Comparison of ENCODE assay signal across 8 cellular contexts in the genomic region with DNA sequence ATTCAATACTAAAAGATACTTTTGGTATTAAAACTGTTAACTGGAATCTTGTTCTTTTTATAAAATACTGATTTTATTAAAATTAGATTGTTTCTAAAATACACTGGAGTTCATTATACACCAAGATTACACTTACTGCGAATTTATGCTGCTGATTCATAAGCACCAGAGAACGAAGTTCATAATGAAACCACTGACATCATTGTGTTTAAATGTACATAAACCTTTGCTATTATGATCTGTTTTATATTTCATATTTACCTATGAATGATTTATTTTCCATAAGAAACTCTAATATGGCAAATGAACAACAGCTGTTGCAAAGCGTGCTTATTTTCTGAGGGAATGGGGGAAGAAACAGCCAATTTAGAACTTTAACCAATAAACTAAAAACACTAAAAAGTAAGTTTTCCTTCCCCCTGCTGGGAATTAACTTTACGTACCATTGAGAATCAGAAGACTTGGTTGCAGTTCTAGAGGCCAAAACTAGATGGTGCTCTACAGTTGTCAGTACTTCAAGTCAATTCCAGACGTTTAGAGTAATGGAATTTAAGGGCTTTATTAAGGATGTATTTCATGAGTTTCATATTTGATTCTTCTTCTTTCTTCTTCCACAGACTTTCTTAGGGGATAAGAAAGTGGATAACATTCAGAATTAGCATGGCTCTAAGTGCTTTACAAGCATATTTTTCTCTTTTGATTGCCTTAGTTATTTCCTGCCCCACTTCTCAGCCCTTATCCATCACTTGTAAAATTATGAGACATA. TPM values are rescaled to one million over a fixed set of nuclear protein-coding genes. Genes with fewer than 3 reads are reported as not detected.
DNase-seq lines count a peak whose midpoint lies in the region; ATAC-seq, FAIRE-seq and TF ChIP-seq lines count a peak whose summit lies in the region.

No MANE protein-coding gene starts in this region.

- no peaks in the 10 kb centered on the region for H3K27me3 ChIP-seq in thoracic aorta (replicated peaks; ENCODE audit: insufficient read depth)

- DNase-seq in DMS114 treated with DMSO at 0.1 percent for 48 hours (lab: John Stamatoyannopoulos, UW; ENCODE audit: unreplicated experiment): peak; percentile 62
- peak; percentile 57 for DNase-seq in NCI-H345 treated with DMSO at 0.1 percent for 48 hours (lab: John Stamatoyannopoulos, UW; ENCODE audit: unreplicated experiment)
- DNase-seq in astrocyte of the hippocampus (ENCODE audit: low read depth, low spot score): peak; percentile 68
- DNase-seq in kidney: no peak
- DNase-seq in thoracic aorta (ENCODE audit: low spot score): no peak
- no peak for DNase-seq in NCI-H1436 treated with DMSO at 0.1 percent for 48 hours (lab: John Stamatoyannopoulos, UW)

- H3K9me3 ChIP-seq in kidney (ENCODE audit: control insufficient read depth in 1 of 2, low read length in 2 of 2) (no peaks in the 10 kb centered on the region), thoracic aorta (no peaks in the 10 kb centered on the region)

- intact Hi-C loops in kidney (cut with DNase I): no loop called here

- ATAC-seq in GM18873 (IDR thresholded peaks at IDR 0.05; ENCODE audit: low FRiP score, unreplicated experiment): peak; percentile 67
- peak; percentile 75 for ATAC-seq in HG03066 (IDR thresholded peaks at IDR 0.05; ENCODE audit: low read depth, unreplicated experiment)
- ATAC-seq in thoracic aorta (ENCODE audit: insufficient number of reproducible peaks, low FRiP score, low read depth): no peak

- peak; percentile 90 for FAIRE-seq in kidney (lab: Jason Lieb, UNC)

- peak overlapping the region in 1 of 2 donors; percentile 19 for H3K4me3 ChIP-seq in kidney (ENCODE audit: low read length in 2 of 2)
- H3K4me3 ChIP-seq in thoracic aorta: no peak overlapping the region

- H3K27ac ChIP-seq in kidney (ENCODE audit: low read depth in 2 of 2, low read length in 2 of 2) (no peak overlapping the region), thoracic aorta (no peak overlapping the region)

- TF ChIP-seq CTCF in kidney (IDR thresholded peaks at IDR 0.05; ENCODE audit: borderline replicate concordance, extremely low read depth, insufficient read depth) (peak; percentile 69), thoracic aorta (IDR thresholded peaks at IDR 0.05) (peak; percentile 71)

- no peaks in the 10 kb centered on the region for H3K36me3 ChIP-seq in kidney (ENCODE audit: control insufficient read depth in 1 of 2, insufficient read depth in 2 of 2, low read length in 2 of 2)
- H3K36me3 ChIP-seq in thoracic aorta: no peaks in the 10 kb centered on the region

- H3K4me1 ChIP-seq in kidney (ENCODE audit: control insufficient read depth in 1 of 2, insufficient read depth in 1 of 2, low read depth in 1 of 2, low read length in 2 of 2) (no peaks in the 10 kb centered on the region), thoracic aorta (ENCODE audit: control insufficient read depth in 1 of 2, low read depth in 2 of 2) (no peaks in the 10 kb centered on the region)

- no peak overlapping the region for H3K9ac ChIP-seq in kidney (ENCODE audit: low read length in 2 of 2)

RNA-seq across cellular contexts. Expression of gene COL19A1, which starts 30.8 kb away (rescaled TPM):
- total RNA-seq in kidney: 1.1 TPM
- 0.60 TPM for polyA plus RNA-seq in kidney (ENCODE audit: insufficient read depth, low read depth, low replicate concordance)
- total RNA-seq in thoracic aorta: under 1 TPM in 1 of 2 donors, not detected in 1; 0.07 TPM

RNA-seq across cellular contexts. Expression of gene LMBRD1, which starts 38.8 kb away (rescaled TPM):
- total RNA-seq in kidney (91.3 TPM), thoracic aorta (10 to 100 TPM; 44.0 to 49.8 TPM)
- polyA plus RNA-seq in kidney (ENCODE audit: insufficient read depth, low read depth, low replicate concordance): 102 TPM

Comparison
In these comparisons a context has a peak if more than half of its experiments do, and no peak if none do; other contexts are left out.
1. DNase-seq: peak in DMS114 treated with DMSO at 0.1 percent for 48 hours (single experiment), NCI-H345 treated with DMSO at 0.1 percent for 48 hours (single experiment) and astrocyte of the hippocampus (single experiment); none in kidney (single experiment), thoracic aorta (single experiment) and NCI-H1436 treated with DMSO at 0.1 percent for 48 hours (single experiment).